Comparison of ENCODE assay signal across 23 cellular contexts in genomic region chr9:134595014-134595413, GRCh38. TPM values are rescaled to one million over a fixed set of nuclear protein-coding genes. Genes with fewer than 3 reads are reported as not detected.
"Had no signal": no experiment of that assay in that cellular context is flagged by ENCODE, and none has a peak within 500 bp of the region (broad histone marks: within the 10 kb centered on the region; RNA-seq: fewer than 3 reads in every experiment).

No MANE protein-coding gene starts in this region.

- H3K4me3 Mint-ChIP-seq: activated naive CD4-positive, alpha-beta T cell treated with anti-CD3 and anti-CD28 coated beads, Interleukin-2, amount 10 ng/mL, durations not matched to agents 7 days and 5 days; activated naive CD8-positive, alpha-beta T cell treated with anti-CD3 and anti-CD28 coated beads, Interleukin-2, amount 50 U/mL, for 24 hours; brain; endodermal cell; natural killer cell; T-helper 1 cell treated with Interleukin-12 subunit alpha and Interleukin-12 subunit beta and Interleukin-4 antibody, amounts not matched to agents 30 μg/mL and 1 μg/mL, for 36 hours had no signal

- H3K4me3 ChIP-seq: left ventricle myocardium inferior, tibial artery, uterus had no signal

- H3K79me2 ChIP-seq: parathyroid adenoma had no signal

- H3K4me1 ChIP-seq: parathyroid adenoma had no signal

- H3K27ac ChIP-seq: left ventricle myocardium inferior, neutrophil, parathyroid adenoma, tibial artery, uterus had no signal

- H3K9me3 Mint-ChIP-seq: activated naive CD4-positive, alpha-beta T cell treated with anti-CD3 and anti-CD28 coated beads, Interleukin-2, amount 10 ng/mL, durations not matched to agents 7 days and 5 days; activated naive CD8-positive, alpha-beta T cell treated with anti-CD3 and anti-CD28 coated beads, Interleukin-2, amount 50 U/mL, for 24 hours; activated T-helper 2 cell treated with anti-CD3 and anti-CD28 coated beads, Interferon-gamma antibody, Interleukin-2, Interleukin-4, amounts not matched to agents 10 μg/mL and 5 μg/mL and 100 μg/mL, durations not matched to agents 14 hours and 24 hours and 36 hours; endodermal cell; natural killer cell; T-helper 1 cell treated with Interleukin-12 subunit alpha and Interleukin-12 subunit beta and Interleukin-4 antibody, amounts not matched to agents 30 μg/mL and 1 μg/mL, for 36 hours had no signal

- H3K27me3 ChIP-seq: neutrophil, tibial artery, uterus had no signal

- H3K9me3 ChIP-seq: left ventricle myocardium inferior, neutrophil, tibial artery, uterus had no signal

- H3K27me3 Mint-ChIP-seq: activated naive CD4-positive, alpha-beta T cell treated with anti-CD3 and anti-CD28 coated beads, Interleukin-2, amount 10 ng/mL, durations not matched to agents 7 days and 5 days; activated naive CD8-positive, alpha-beta T cell treated with anti-CD3 and anti-CD28 coated beads, Interleukin-2, amount 50 U/mL, for 24 hours had no signal

- DNase-seq: activated naive CD4-positive, alpha-beta T cell treated with anti-CD3 and anti-CD28 coated beads, Interleukin-2, amount 10 ng/mL, durations not matched to agents 7 days and 5 days; activated naive CD8-positive, alpha-beta T cell treated with anti-CD3 and anti-CD28 coated beads, Interleukin-2, amount 50 U/mL, for 24 hours; anterior cingulate cortex; central memory CD4-positive, alpha-beta T cell; endodermal cell; foreskin melanocyte; glutamatergic neuron; hypothalamus; left ventricle myocardium inferior; natural killer cell; stimulated activated CD4-positive, alpha-beta T cell treated with anti-CD3 and anti-CD28 coated beads, Interleukin-12 subunit alpha, Interleukin-12 subunit beta, amount 100 ng/mL, for 4 hours; stimulated activated CD4-positive, alpha-beta T cell treated with anti-CD3 and anti-CD28 coated beads, Interleukin-1b, Interleukin-23, amount 100 ng/mL, for 48 hours; stimulated activated CD8-positive, alpha-beta memory T cell treated with anti-CD3 and anti-CD28 coated beads, Interleukin-4, amount 100 ng/mL, for 48 hours; stimulated activated naive CD4-positive, alpha-beta T cell; uterus had no signal

- H3K9ac ChIP-seq: parathyroid adenoma had no signal

- H3K27ac Mint-ChIP-seq: activated naive CD4-positive, alpha-beta T cell treated with anti-CD3 and anti-CD28 coated beads, Interleukin-2, amount 10 ng/mL, durations not matched to agents 7 days and 5 days; activated naive CD8-positive, alpha-beta T cell treated with anti-CD3 and anti-CD28 coated beads, Interleukin-2, amount 50 U/mL, for 24 hours; activated T-helper 2 cell treated with anti-CD3 and anti-CD28 coated beads, Interferon-gamma antibody, Interleukin-2, Interleukin-4, amounts not matched to agents 10 μg/mL and 5 μg/mL and 100 μg/mL, durations not matched to agents 14 hours and 24 hours and 36 hours; brain; endodermal cell; natural killer cell; T-helper 1 cell treated with Interleukin-12 subunit alpha and Interleukin-12 subunit beta and Interleukin-4 antibody, amounts not matched to agents 30 μg/mL and 1 μg/mL, for 36 hours had no signal

- H3K4me1 Mint-ChIP-seq: activated naive CD4-positive, alpha-beta T cell treated with anti-CD3 and anti-CD28 coated beads, Interleukin-2, amount 10 ng/mL, durations not matched to agents 7 days and 5 days; activated naive CD8-positive, alpha-beta T cell treated with anti-CD3 and anti-CD28 coated beads, Interleukin-2, amount 50 U/mL, for 24 hours; natural killer cell had no signal

- H3K36me3 Mint-ChIP-seq: activated naive CD4-positive, alpha-beta T cell treated with anti-CD3 and anti-CD28 coated beads, Interleukin-2, amount 10 ng/mL, durations not matched to agents 7 days and 5 days; brain; natural killer cell had no signal

- H3K36me3 ChIP-seq: left ventricle myocardium inferior, neutrophil, tibial artery, uterus had no signal

- ATAC-seq: activated CD4-positive, CD25-positive, alpha-beta regulatory T cell treated with anti-CD3 and anti-CD28 coated beads, Interleukin-2, amount 50 U/mL, for 24 hours; activated naive CD8-positive, alpha-beta T cell treated with anti-CD3 and anti-CD28 coated beads, Interleukin-2, amount 50 U/mL, for 24 hours had no signal

RNA-seq across cellular contexts. Expression of gene COL5A1, which starts 46.6 kb away (rescaled TPM):
- total RNA-seq: activated CD8-positive, alpha-beta memory T cell treated with anti-CD3 and anti-CD28 coated beads for 36 hours; activated T-helper 2 cell treated with anti-CD3 and anti-CD28 coated beads, Interferon-gamma antibody, Interleukin-2, Interleukin-4, amounts not matched to agents 10 μg/mL and 5 μg/mL and 100 μg/mL, durations not matched to agents 14 hours and 24 hours and 36 hours had no signal
